2 cellular contexts compared by ENCODE assay signal in genomic region chr6:138557147-138557546, GRCh38.
TF ChIP-seq lines count a peak whose summit lies in the region.

No MANE protein-coding gene starts in this region.

TF ChIP-seq in IMR-90, 13 proteins besides CTCF, POLR2A, EP300 and RAD21:
- TF ChIP-seq MAZ (IDR thresholded peaks at IDR 0.05; ENCODE audit: borderline replicate concordance, low read depth, low read length) (no peak), SMC3 (IDR thresholded peaks at IDR 0.05; ENCODE audit: low read depth, low read length) (no peak), CEBPB (IDR thresholded peaks at IDR 0.05; ENCODE audit: low read depth, low read length) (no peak), MAFK (IDR thresholded peaks at IDR 0.05; ENCODE audit: low read depth, low read length) (no peak), MXI1 (IDR thresholded peaks at IDR 0.05; ENCODE audit: borderline replicate concordance, low read depth, low read length) (no peak), FOS (IDR thresholded peaks at IDR 0.05; ENCODE audit: low read depth, low read length) (no peak), USF2 (IDR thresholded peaks at IDR 0.05; ENCODE audit: low read depth, low read length) (no peak), RFX5 (IDR thresholded peaks at IDR 0.05; ENCODE audit: low read depth, low read length) (no peak), NFE2L2 (IDR thresholded peaks at IDR 0.05; ENCODE audit: low read depth, low read length) (no peak)
TF ChIP-seq in IMR-90: peak in this region for 0.

TF ChIP-seq in liver, 16 proteins besides CTCF, POLR2A, EP300 and RAD21:
- TF ChIP-seq YY1 (IDR thresholded peaks at IDR 0.05) (peak; percentile 75), HNF4G (IDR thresholded peaks at IDR 0.05) (no peak)
- TF ChIP-seq, protein P1, sequence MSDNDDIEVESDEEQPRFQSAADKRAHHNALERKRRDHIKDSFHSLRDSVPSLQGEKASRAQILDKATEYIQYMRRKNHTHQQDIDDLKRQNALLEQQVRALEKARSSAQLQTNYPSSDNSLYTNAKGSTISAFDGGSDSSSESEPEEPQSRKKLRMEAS (IDR thresholded peaks at IDR 0.05) = no peak
